Comparison of ENCODE assay signal across 9 cellular contexts in the genomic region with DNA sequence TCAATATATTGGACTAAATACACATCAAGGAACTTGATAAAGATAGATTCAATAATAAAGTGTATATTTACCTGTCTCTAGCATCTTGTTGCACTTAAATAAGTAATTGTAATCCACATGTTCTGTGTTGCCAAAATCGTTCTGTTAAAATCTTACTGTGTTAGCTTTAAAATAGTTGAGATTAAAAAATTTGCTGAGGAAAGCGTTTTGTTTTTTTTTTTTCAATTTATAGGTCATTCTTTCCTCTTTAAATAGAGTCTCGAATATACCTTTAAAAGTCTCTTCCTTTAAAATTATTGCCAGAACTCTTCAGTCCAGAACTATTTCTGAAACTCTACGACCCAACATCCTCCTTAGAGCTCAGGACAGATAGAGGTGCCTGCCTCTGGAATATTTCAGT.
"Had no signal": no experiment of that assay in that cellular context is flagged by ENCODE, and none has a peak within 500 bp of the region (broad histone marks: within the 10 kb centered on the region; RNA-seq: fewer than 3 reads in every experiment).

No MANE protein-coding gene starts in this region.

- H2AFZ ChIP-seq: GM23338 had no signal

- H3K4me3 ChIP-seq: GM23338 had no signal

- H3K4me2 ChIP-seq: GM23338, KMS-11 had no signal

- DNase-seq: H9, HCEC 1CT, Karpas-422, KBM-7 had no signal

- H3K27ac ChIP-seq: KMS-11 had no signal

- H3K9ac ChIP-seq: KMS-11 had no signal

- ATAC-seq: GM23338 had no signal

- FAIRE-seq: H1, H54, HTR-8/SVneo had no signal
